In the genomic region with DNA sequence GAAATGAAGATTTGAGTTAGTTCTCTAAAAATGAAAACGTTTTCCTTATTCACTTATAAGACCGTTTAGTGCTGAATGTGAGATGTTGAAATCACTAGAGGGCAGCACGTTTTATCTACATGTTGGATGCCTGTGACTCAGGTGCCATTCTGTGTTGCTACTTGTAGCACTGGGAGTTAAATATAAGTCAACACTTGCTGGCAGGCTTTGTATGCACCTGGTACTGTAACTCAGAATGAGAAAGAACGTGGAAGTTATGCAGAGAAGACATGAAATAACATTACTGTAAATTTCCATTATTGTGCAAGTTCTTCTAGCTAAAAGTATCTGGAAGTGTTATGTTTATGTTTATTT, we compare ENCODE assay signal across 8 cellular contexts. TPM values are rescaled to one million over a fixed set of nuclear protein-coding genes. Genes with fewer than 3 reads are reported as not detected.
DNase-seq lines count a peak whose midpoint lies in the region; ATAC-seq, FAIRE-seq and TF ChIP-seq lines count a peak whose summit lies in the region.

No MANE protein-coding gene starts in this region.

- H3K79me2 ChIP-seq in DND-41 (ENCODE audit: insufficient read depth, low read length) (no peaks in the 10 kb centered on the region), astrocyte (ENCODE audit: insufficient read depth, low read length) (no peaks in the 10 kb centered on the region)

- H3K9ac ChIP-seq in DND-41 (ENCODE audit: low read depth, low read length) = no peak overlapping the region
- H3K9ac ChIP-seq in astrocyte (ENCODE audit: low read length) = no peak overlapping the region

- H3K27ac ChIP-seq in DND-41 (ENCODE audit: low read length) (no peak overlapping the region), astrocyte (ENCODE audit: low read depth, low read length) (no peak overlapping the region)

- ATAC-seq in DND-41 (ENCODE audit: insufficient read depth, low read depth) (peak; percentile 50; the same call in 1 of the 3 replicates), GM21723 (IDR thresholded peaks at IDR 0.05; ENCODE audit: unreplicated experiment) (peak; percentile 90), GM21737 (IDR thresholded peaks at IDR 0.05; ENCODE audit: unreplicated experiment) (no peak)

- H3K27me3 ChIP-seq in DND-41 (ENCODE audit: insufficient read depth, low read length, poor library complexity) (no peaks in the 10 kb centered on the region), astrocyte (ENCODE audit: insufficient read depth, low read length) (no peaks in the 10 kb centered on the region)

- H3K4me2 ChIP-seq in DND-41 (ENCODE audit: insufficient read depth, low read length) (no peak overlapping the region), astrocyte (ENCODE audit: low read length) (no peak overlapping the region)

- H3K9me3 Mint-ChIP-seq in astrocyte (ENCODE audit: unreplicated experiment) = no peaks in the 10 kb centered on the region

- no peak overlapping the region for H3K27ac Mint-ChIP-seq in astrocyte (ENCODE audit: unreplicated experiment)

- H4K20me1 ChIP-seq in DND-41 (ENCODE audit: insufficient read depth, low read length) = no peaks in the 10 kb centered on the region
- H4K20me1 ChIP-seq in astrocyte (ENCODE audit: insufficient read depth, low read length) = no peaks in the 10 kb centered on the region

- H3K4me3 ChIP-seq in DND-41 (ENCODE audit: low read depth in 1 of 2, low read length in 2 of 2) (no peak overlapping the region), astrocyte (ENCODE audit: insufficient read depth, low read depth, low read length) (no peak overlapping the region)

- no peak overlapping the region for H3K4me3 Mint-ChIP-seq in astrocyte (ENCODE audit: unreplicated experiment)

- FAIRE-seq in astrocyte (lab: Jason Lieb, UNC) = peak; percentile 82

- H3K9me3 ChIP-seq in DND-41 (ENCODE audit: insufficient read depth, low read length, severe bottlenecking) (no peaks in the 10 kb centered on the region), astrocyte (ENCODE audit: insufficient read depth, low read depth, low read length) (no peaks in the 10 kb centered on the region)

- H3K36me3 ChIP-seq in DND-41 (ENCODE audit: insufficient read depth, low read length) = peaks cover 43% of the 10 kb centered on the region; the same call in 1 of the 2 replicates
- peaks cover 4% of the 10 kb centered on the region for H3K36me3 ChIP-seq in astrocyte (ENCODE audit: insufficient read depth, low read length)

- TF ChIP-seq CTCF in DND-41 (IDR thresholded peaks at IDR 0.05; ENCODE audit: borderline replicate concordance, extremely low read depth, low read length, poor library complexity, severe bottlenecking) (peak; percentile 30), astrocyte (IDR thresholded peaks at IDR 0.05; ENCODE audit: insufficient read depth, low read depth, low read length) (peak; percentile 24)

- peaks cover 11% of the 10 kb centered on the region for H3K4me1 Mint-ChIP-seq in astrocyte (ENCODE audit: low read depth, unreplicated experiment)

- DNase-seq in DND-41 (no peak), NCI-H2196 (lab: John Stamatoyannopoulos, UW; ENCODE audit: unreplicated experiment) (peak; percentile 45), astrocyte (ENCODE audit: low read depth) (peak; percentile 75), kidney tubule cell (ENCODE audit: low spot score) (peak; percentile 71), globus pallidus (ENCODE audit: low spot score) (no peak)
- no peak for DNase-seq in activated effector memory CD4-positive, alpha-beta T cell treated with anti-CD3 and anti-CD28 coated beads, Interleukin-2, amount 50 U/mL, for 16 hours

- H3K4me1 ChIP-seq in DND-41 (ENCODE audit: insufficient read depth, low read length) (no peaks in the 10 kb centered on the region), astrocyte (ENCODE audit: insufficient read depth, low read length) (peaks cover 6% of the 10 kb centered on the region)

- peaks cover 7% of the 10 kb centered on the region for H3K36me3 Mint-ChIP-seq in astrocyte (ENCODE audit: low read depth, unreplicated experiment)

- H2AFZ ChIP-seq in DND-41 (ENCODE audit: low read depth, low read length) (no peak overlapping the region), astrocyte (ENCODE audit: low read depth, low read length) (no peak overlapping the region)

- no peaks in the 10 kb centered on the region for H3K27me3 Mint-ChIP-seq in astrocyte (ENCODE audit: low read depth, unreplicated experiment)

RNA-seq across cellular contexts. Expression of gene MIGA1, which starts 45.9 kb away (rescaled TPM):
- total RNA-seq in astrocyte = 17.7 and 18.7 TPM in 2 replicates

Comparison
In these comparisons a context has a peak if more than half of its experiments do, and no peak if none do; other contexts are left out.
1. DNase-seq: peak in NCI-H2196 (single experiment), astrocyte (single experiment) and kidney tubule cell (single experiment); none in DND-41 (single experiment), activated effector memory CD4-positive, alpha-beta T cell treated with anti-CD3 and anti-CD28 coated beads, Interleukin-2, amount 50 U/mL, for 16 hours (single experiment) and globus pallidus (single experiment).